2 cellular contexts compared by ENCODE assay signal in the genomic region with DNA sequence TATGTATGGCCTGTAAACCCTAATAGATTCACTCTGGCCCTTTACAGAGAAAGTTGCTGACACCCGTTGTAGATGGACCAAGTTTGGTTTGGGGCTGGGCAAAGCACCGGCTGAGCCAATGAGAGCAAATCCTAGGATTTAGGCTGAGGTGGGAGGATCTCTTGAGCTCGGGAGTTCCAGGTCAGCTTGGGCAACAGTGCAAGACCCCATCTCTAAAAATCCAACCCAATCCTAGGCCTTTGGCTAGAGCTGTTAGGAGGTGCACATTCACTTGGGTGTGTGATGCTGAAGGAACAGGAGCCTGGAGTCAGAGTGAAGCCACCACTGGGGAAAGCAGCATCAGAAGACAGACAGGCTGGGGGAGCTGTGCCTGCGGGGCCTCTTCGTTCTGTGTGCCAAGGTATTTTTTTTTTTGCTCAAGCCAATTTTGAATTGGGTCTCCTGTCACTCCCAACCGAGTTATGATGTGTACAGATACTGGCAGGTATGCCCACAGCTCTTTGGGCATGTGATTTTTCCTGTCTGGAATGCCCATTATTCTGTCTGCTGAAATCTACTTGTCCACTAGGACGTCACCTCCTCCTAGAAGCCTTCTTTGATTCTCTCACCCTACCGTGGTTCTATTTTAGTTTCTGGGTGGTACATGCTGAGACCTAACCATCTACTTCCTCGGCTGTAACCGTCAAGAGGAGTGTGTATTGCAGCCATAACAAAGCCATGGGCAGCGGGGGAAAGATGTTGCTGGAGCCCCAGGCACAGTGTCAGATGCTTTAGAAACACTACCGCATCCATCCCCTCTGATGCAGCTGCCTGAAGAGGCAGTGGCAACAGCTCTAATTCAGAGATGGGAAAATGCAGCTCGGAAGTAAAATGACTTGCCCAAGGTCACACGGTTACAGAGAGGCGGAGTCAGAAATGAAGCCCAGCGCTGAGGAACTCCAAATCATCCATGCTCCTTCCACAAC.
TF ChIP-seq lines count a peak whose summit lies in the region.

No MANE protein-coding gene starts in this region.

TF ChIP-seq in HCT116, 20 proteins besides CTCF, POLR2A, EP300 and RAD21:
- TF ChIP-seq SRF (IDR thresholded peaks at IDR 0.05; ENCODE audit: low read depth) (no peak), ZFX (IDR thresholded peaks at IDR 0.05) (no peak), CEBPB (IDR thresholded peaks at IDR 0.05; ENCODE audit: low read depth) (no peak), FOSL1 (IDR thresholded peaks at IDR 0.05; ENCODE audit: low read depth) (no peak), TCF7L2 (IDR thresholded peaks at IDR 0.05; ENCODE audit: borderline replicate concordance, extremely low read depth, insufficient read depth, insufficient read length) (no peak), ELF1 (IDR thresholded peaks at IDR 0.05; ENCODE audit: borderline replicate concordance, low read depth) (no peak), SP1 (IDR thresholded peaks at IDR 0.05; ENCODE audit: low read depth) (no peak), POLR2AphosphoS5 (IDR thresholded peaks at IDR 0.05; ENCODE audit: low read depth, low read length) (no peak), EZH2phosphoT487 (IDR thresholded peaks at IDR 0.05; ENCODE audit: borderline replicate concordance) (no peak), YY1 (IDR thresholded peaks at IDR 0.05; ENCODE audit: extremely low read depth, insufficient replicate concordance, low read depth, low read length) (no peak)
- TF ChIP-seq, protein P1, sequence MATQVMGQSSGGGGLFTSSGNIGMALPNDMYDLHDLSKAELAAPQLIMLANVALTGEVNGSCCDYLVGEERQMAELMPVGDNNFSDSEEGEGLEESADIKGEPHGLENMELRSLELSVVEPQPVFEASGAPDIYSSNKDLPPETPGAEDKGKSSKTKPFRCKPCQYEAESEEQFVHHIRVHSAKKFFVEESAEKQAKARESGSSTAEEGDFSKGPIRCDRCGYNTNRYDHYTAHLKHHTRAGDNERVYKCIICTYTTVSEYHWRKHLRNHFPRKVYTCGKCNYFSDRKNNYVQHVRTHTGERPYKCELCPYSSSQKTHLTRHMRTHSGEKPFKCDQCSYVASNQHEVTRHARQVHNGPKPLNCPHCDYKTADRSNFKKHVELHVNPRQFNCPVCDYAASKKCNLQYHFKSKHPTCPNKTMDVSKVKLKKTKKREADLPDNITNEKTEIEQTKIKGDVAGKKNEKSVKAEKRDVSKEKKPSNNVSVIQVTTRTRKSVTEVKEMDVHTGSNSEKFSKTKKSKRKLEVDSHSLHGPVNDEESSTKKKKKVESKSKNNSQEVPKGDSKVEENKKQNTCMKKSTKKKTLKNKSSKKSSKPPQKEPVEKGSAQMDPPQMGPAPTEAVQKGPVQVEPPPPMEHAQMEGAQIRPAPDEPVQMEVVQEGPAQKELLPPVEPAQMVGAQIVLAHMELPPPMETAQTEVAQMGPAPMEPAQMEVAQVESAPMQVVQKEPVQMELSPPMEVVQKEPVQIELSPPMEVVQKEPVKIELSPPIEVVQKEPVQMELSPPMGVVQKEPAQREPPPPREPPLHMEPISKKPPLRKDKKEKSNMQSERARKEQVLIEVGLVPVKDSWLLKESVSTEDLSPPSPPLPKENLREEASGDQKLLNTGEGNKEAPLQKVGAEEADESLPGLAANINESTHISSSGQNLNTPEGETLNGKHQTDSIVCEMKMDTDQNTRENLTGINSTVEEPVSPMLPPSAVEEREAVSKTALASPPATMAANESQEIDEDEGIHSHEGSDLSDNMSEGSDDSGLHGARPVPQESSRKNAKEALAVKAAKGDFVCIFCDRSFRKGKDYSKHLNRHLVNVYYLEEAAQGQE (IDR thresholded peaks at IDR 0.05; ENCODE audit: low read depth): no peak

TF ChIP-seq in H1, 55 proteins besides CTCF, POLR2A, EP300 and RAD21:
- TF ChIP-seq CTBP2 (IDR thresholded peaks at IDR 0.05; ENCODE audit: borderline replicate concordance, insufficient read depth, insufficient read length, low read length) (no peak), KDM1A (IDR thresholded peaks at IDR 0.05; ENCODE audit: borderline replicate concordance, low read length) (0 out of 2 replicates have a peak, but pooled peaks have one; percentile 64)
